ENCODE assay signal across 32 cellular contexts in genomic region chr13:108776650-108777049, GRCh38.
"Had no signal": no experiment of that assay in that cellular context is flagged by ENCODE, and none has a peak within 500 bp of the region (broad histone marks: within the 10 kb centered on the region; RNA-seq: fewer than 3 reads in every experiment).

No MANE protein-coding gene starts in this region.

- FAIRE-seq: colon, endometrium, endothelial cell of umbilical vein had no signal

- H3K4me1 ChIP-seq: adrenal gland, body of pancreas, esophagus squamous epithelium had no signal

- H3K27ac ChIP-seq: adrenal gland, body of pancreas, epithelial cell of prostate, esophagus squamous epithelium had no signal

- H3K27me3 ChIP-seq: body of pancreas, esophagus squamous epithelium had no signal

- H3K36me3 ChIP-seq: adrenal gland, esophagus squamous epithelium had no signal

- DNase-seq: activated CD4-positive, alpha-beta memory T cell treated with anti-CD3 and anti-CD28 coated beads for 36 hours; activated CD4-positive, alpha-beta T cell treated with anti-CD3 and anti-CD28 coated beads for 36 hours; activated CD4-positive, alpha-beta T cell treated with anti-CD3 and anti-CD28 coated beads, Interleukin-2, amount 10 ng/mL, durations not matched to agents 24 days and 14 days; activated CD4-positive, CD25-positive, alpha-beta regulatory T cell; activated CD4-positive, CD25-positive, alpha-beta regulatory T cell treated with anti-CD3 and anti-CD28 coated beads, Interleukin-2, amount 50 U/mL, for 72 hours; activated CD8-positive, alpha-beta memory T cell treated with anti-CD3 and anti-CD28 coated beads, Interleukin-2, amount 10 ng/mL, durations not matched to agents 7 days and 5 days; activated CD8-positive, alpha-beta memory T cell treated with anti-CD3 and anti-CD28 coated beads, Interleukin-2, amount 50 U/mL, for 4 hours; activated CD8-positive, alpha-beta T cell treated with anti-CD3 and anti-CD28 coated beads, Interleukin-2, amount 10 ng/mL, durations not matched to agents 7 days and 5 days; activated effector memory CD4-positive, alpha-beta T cell treated with anti-CD3 and anti-CD28 coated beads, Interleukin-2, amount 50 U/mL, for 16 hours; activated naive CD4-positive, alpha-beta T cell treated with anti-CD3 and anti-CD28 coated beads for 36 hours; activated naive CD8-positive, alpha-beta T cell treated with anti-CD3 and anti-CD28 coated beads for 36 hours; activated naive CD8-positive, alpha-beta T cell treated with anti-CD3 and anti-CD28 coated beads, Interleukin-2, amount 50 U/mL, for 24 hours; activated T-cell treated with anti-CD3 and anti-CD28 coated beads, Interleukin-2, amount 50 U/mL, for 1 hour; activated T-cell treated with anti-CD3 and anti-CD28 coated beads, Interleukin-2, amount 50 U/mL, for 48 hours; adrenal gland; amygdala; aorta; body of pancreas; caudate nucleus; cortex of kidney; dermis blood vessel endothelial cell; effector CD4-positive, alpha-beta T cell; effector memory CD8-positive, alpha-beta T cell; esophagus squamous epithelium; foreskin melanocyte; head of caudate nucleus; T-helper 17 cell; T1000 had no signal

- H3K9me3 ChIP-seq: adrenal gland, body of pancreas, esophagus squamous epithelium had no signal

- ATAC-seq: activated CD4-positive, alpha-beta T cell treated with anti-CD3 and anti-CD28 coated beads for 36 hours; activated CD8-positive, alpha-beta memory T cell treated with anti-CD3 and anti-CD28 coated beads, Interleukin-2, amount 10 ng/mL, durations not matched to agents 7 days and 5 days; activated CD8-positive, alpha-beta T cell treated with anti-CD3 and anti-CD28 coated beads, Interleukin-2, amount 10 ng/mL, durations not matched to agents 7 days and 5 days; activated naive CD8-positive, alpha-beta T cell treated with anti-CD3 and anti-CD28 coated beads, Interleukin-2, amount 50 U/mL, for 24 hours; body of pancreas; effector memory CD8-positive, alpha-beta T cell; T-helper 17 cell had no signal

- H3K4me3 ChIP-seq: adrenal gland, body of pancreas, esophagus squamous epithelium had no signal
